Comparison of ENCODE assay signal across 9 cellular contexts in the genomic region with DNA sequence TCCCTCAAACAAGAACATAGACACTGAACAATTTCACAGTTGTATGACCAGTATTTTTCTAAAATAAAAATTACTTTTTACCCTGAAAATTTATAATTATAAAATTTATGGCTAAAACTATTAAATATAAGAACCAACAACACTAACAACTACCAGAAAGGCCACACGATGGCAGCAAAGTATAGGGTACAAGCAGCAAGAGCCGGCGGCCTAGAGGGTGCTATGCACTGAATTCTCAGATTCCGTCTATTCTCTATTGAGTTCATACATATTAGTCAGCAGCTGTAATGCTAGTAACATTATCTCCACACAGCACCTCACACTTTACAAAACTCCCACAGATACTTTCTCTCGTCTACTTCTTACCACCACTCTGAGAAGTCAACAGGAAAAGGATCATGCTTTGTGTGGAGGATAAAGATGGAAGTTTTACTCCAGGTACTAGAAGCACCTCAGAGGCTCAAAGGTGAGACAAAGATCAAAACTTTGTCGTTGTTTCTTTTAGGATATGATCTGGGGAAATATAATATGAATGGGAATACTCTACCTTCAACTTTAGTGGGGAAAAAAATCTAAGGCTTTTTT.
DNase-seq lines count a peak whose midpoint lies in the region; ATAC-seq and TF ChIP-seq lines count a peak whose summit lies in the region.
"Had no signal": no experiment of that assay in that cellular context is flagged by ENCODE, and none has a peak within 500 bp of the region (broad histone marks: within the 10 kb centered on the region; RNA-seq: fewer than 3 reads in every experiment).

No MANE protein-coding gene starts in this region.

- ATAC-seq in psoas muscle: peak; percentile 54 to 83 (median 75)

- H3K36me3 Mint-ChIP-seq in HFFc6 (ENCODE audit: low read depth): no peaks in the 10 kb centered on the region
- no peaks in the 10 kb centered on the region for H3K36me3 Mint-ChIP-seq in activated naive CD4-positive, alpha-beta T cell treated with anti-CD3 and anti-CD28 coated beads for 36 hours (ENCODE audit: low read depth)

- WGBS in psoas muscle, 3 donors: 10 to 13% (median 11%) methylated on average over 6 of the region's 6 CpGs

- intact Hi-C loops in activated naive CD4-positive, alpha-beta T cell treated with anti-CD3 and anti-CD28 coated beads for 36 hours (cut with micrococcal nuclease): loop anchor here (1.0 to 5.0 kb wide), 7 partner anchors 99 to 1006 kb away; partner anchors contain the start of gene MB21D2
- intact Hi-C loops in psoas muscle (cut with DNase I): loop anchor here (2.0 to 10.0 kb wide), 4 partner anchors 236 to 1006 kb away; no protein-coding TSS in a partner anchor

- peak; percentile 49 for TF ChIP-seq CTCF in GM12864 (IDR thresholded peaks at IDR 0.05; ENCODE audit: low read depth, low read length, missing control alignments)
- TF ChIP-seq CTCF in HFFc6 (IDR thresholded peaks at IDR 0.05): peak; percentile 92
- peak; percentile 81 for TF ChIP-seq CTCF in psoas muscle (IDR thresholded peaks at IDR 0.05)

- H3K27me3 Mint-ChIP-seq in HFFc6 (ENCODE audit: insufficient read depth): no peaks in the 10 kb centered on the region; the same call in none of the 2 replicates
- H3K27me3 Mint-ChIP-seq in activated naive CD4-positive, alpha-beta T cell treated with anti-CD3 and anti-CD28 coated beads for 36 hours (ENCODE audit: low read depth): peaks cover 26% of the 10 kb centered on the region

- no peaks in the 10 kb centered on the region for H3K9me3 ChIP-seq in SJSA1 (replicated peaks)
- no peaks in the 10 kb centered on the region for H3K9me3 ChIP-seq in psoas muscle

- H3K36me3 ChIP-seq in SJSA1 (no peaks in the 10 kb centered on the region), psoas muscle (ENCODE audit: insufficient read depth in 1 of 2, low read depth in 1 of 2) (no peaks in the 10 kb centered on the region)

- CTCF ChIA-PET in activated naive CD4-positive, alpha-beta T cell treated with anti-CD3 and anti-CD28 coated beads for 36 hours (lab: Charles Lee): interaction anchor here (0.6 to 2.2 kb wide), 5 partner anchors 13 to 1005 kb away, joined by 3 to 8 read pairs (median 3); no protein-coding TSS in a partner anchor

- H3K4me1 ChIP-seq in SJSA1 (replicated peaks) (peaks cover 3% of the 10 kb centered on the region; the same call in 1 of the 2 replicates), psoas muscle (no peaks in the 10 kb centered on the region)

- H3K4me3 ChIP-seq in GM12864 (ENCODE audit: low read depth, low read length) (no peak overlapping the region), SJSA1 (no peak overlapping the region), psoas muscle (no peak overlapping the region)
- H3K4me3 ChIP-seq: skin epidermis had no signal

- H3K27ac ChIP-seq in SJSA1: no peak overlapping the region
- H3K27ac ChIP-seq in psoas muscle: no peak overlapping the region
- H3K27ac ChIP-seq: skin epidermis had no signal

- no peaks in the 10 kb centered on the region for H3K9me3 Mint-ChIP-seq in HFFc6
- H3K9me3 Mint-ChIP-seq in activated naive CD4-positive, alpha-beta T cell treated with anti-CD3 and anti-CD28 coated beads for 36 hours: no peaks in the 10 kb centered on the region

- H3K4me1 Mint-ChIP-seq in HFFc6 (ENCODE audit: low read depth): peaks cover 9% of the 10 kb centered on the region
- H3K4me1 Mint-ChIP-seq in activated naive CD4-positive, alpha-beta T cell treated with anti-CD3 and anti-CD28 coated beads for 36 hours (ENCODE audit: low read depth): peaks cover 8% of the 10 kb centered on the region

- H3K27ac Mint-ChIP-seq in HFFc6: no peak overlapping the region
- H3K27ac Mint-ChIP-seq in activated naive CD4-positive, alpha-beta T cell treated with anti-CD3 and anti-CD28 coated beads for 36 hours: no peak overlapping the region

- peak; percentile 45 for DNase-seq in GM12864 (ENCODE audit: low read depth)
- peak; percentile 76 for DNase-seq in HFFc6
- peak; percentile 33 for DNase-seq in MV-4-11 (lab: John Stamatoyannopoulos, UW)
- DNase-seq in SJSA1 (ENCODE audit: low read depth in 1 of 2, low spot score in 2 of 2): peak; percentile 37 to 54
- DNase-seq in activated naive CD4-positive, alpha-beta T cell treated with anti-CD3 and anti-CD28 coated beads for 36 hours: peak; percentile 85
- peak; percentile 69 for DNase-seq in glomerular visceral epithelial cell (ENCODE audit: extremely low spot score)
- DNase-seq in psoas muscle: peak; percentile 40 to 62
- DNase-seq in cortex of kidney (lab: John Stamatoyannopoulos, UW): no peak

- H3K4me3 Mint-ChIP-seq in HFFc6: no peak overlapping the region
- no peak overlapping the region for H3K4me3 Mint-ChIP-seq in activated naive CD4-positive, alpha-beta T cell treated with anti-CD3 and anti-CD28 coated beads for 36 hours

- H3K27me3 ChIP-seq in SJSA1 (replicated peaks) (peaks cover 16% of the 10 kb centered on the region), psoas muscle (ENCODE audit: insufficient read depth in 3 of 3, low read length in 2 of 3) (no peaks in the 10 kb centered on the region)
